Comparison of ENCODE assay signal across 17 cellular contexts in the genomic region with DNA sequence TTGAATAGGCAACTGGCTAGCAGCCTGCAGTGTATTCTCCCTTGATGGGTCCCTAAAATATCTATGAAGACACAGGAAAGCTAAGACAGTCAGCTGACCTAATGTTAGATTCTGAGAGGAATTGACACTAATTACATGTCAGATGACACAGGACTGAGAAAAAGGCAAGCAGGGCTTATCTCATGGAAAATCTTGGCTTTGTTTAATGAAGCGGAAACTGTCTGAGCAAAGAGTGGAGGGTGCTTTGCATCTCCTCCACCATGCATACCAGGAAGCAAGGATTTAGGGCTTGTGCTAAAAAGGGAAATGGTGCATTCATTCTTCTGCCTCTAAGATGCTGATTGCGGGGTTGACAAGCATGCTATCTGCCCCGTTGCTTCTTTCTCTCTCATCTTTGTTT.
"Had no signal": no experiment of that assay in that cellular context is flagged by ENCODE, and none has a peak within 500 bp of the region (broad histone marks: within the 10 kb centered on the region; RNA-seq: fewer than 3 reads in every experiment).

No MANE protein-coding gene starts in this region.

- H3K27me3 ChIP-seq: colonic mucosa, esophagus muscularis mucosa, right lobe of liver, stomach, testis, upper lobe of right lung had no signal

- H3K27ac ChIP-seq: colonic mucosa, esophagus muscularis mucosa, prostate gland, right lobe of liver, stomach, testis, upper lobe of right lung had no signal

- H3K4me1 ChIP-seq: colonic mucosa, prostate gland, right lobe of liver, stomach, testis, upper lobe of right lung had no signal

- DNase-seq: activated CD4-positive, alpha-beta T cell treated with anti-CD3 and anti-CD28 coated beads for 1 hour; activated CD4-positive, alpha-beta T cell treated with anti-CD3 and anti-CD28 coated beads, Interleukin-2, amount 50 U/mL, for 4 hours; activated naive CD4-positive, alpha-beta T cell treated with Interleukin-2 at 50 U/mL for 16 hours; activated naive CD8-positive, alpha-beta T cell treated with anti-CD3 and anti-CD28 coated beads, Interleukin-2, amount 50 U/mL, for 24 hours; caudate nucleus; colonic mucosa; kidney; left ventricle myocardium superior; natural killer cell; right lobe of liver; stomach; T-cell; T1000; testis; upper lobe of right lung had no signal

- H3K36me3 ChIP-seq: colonic mucosa, esophagus muscularis mucosa, prostate gland, right lobe of liver, stomach, upper lobe of right lung had no signal

- H3K4me3 ChIP-seq: colonic mucosa, esophagus muscularis mucosa, prostate gland, right lobe of liver, stomach, testis, upper lobe of right lung had no signal

- H3K9me3 ChIP-seq: colonic mucosa, prostate gland, right lobe of liver, testis, upper lobe of right lung had no signal
